1 cellular context compared by ENCODE assay signal in genomic region chr19:40270362-40271089, GRCh38.
TF ChIP-seq lines count a peak whose summit lies in the region.

No MANE protein-coding gene starts in this region.

TF ChIP-seq in H1, 55 proteins besides CTCF, POLR2A, EP300 and RAD21:
- TF ChIP-seq RNF2 (IDR thresholded peaks at IDR 0.05; ENCODE audit: borderline replicate concordance, low read depth, low read length, missing control alignments, poor library complexity, severe bottlenecking), result no peak
- no peak for TF ChIP-seq HDAC2 (IDR thresholded peaks at IDR 0.05; ENCODE audit: borderline replicate concordance in 1 of 2, low read depth in 2 of 2, low read length in 2 of 2)
- TF ChIP-seq YY1 (IDR thresholded peaks at IDR 0.05; ENCODE audit: low read depth, low read length), result no peak
- TF ChIP-seq CHD1 (IDR thresholded peaks at IDR 0.05; ENCODE audit: low read depth, low read length), result no peak
- TF ChIP-seq FOSL1 (IDR thresholded peaks at IDR 0.05; ENCODE audit: insufficient read depth, low read depth, low read length), result no peak
- TF ChIP-seq TAF1 (IDR thresholded peaks at IDR 0.05; ENCODE audit: low read depth, low read length), result no peak
- TF ChIP-seq KDM1A (IDR thresholded peaks at IDR 0.05; ENCODE audit: borderline replicate concordance, low read length), result no peak
- no peak for TF ChIP-seq SIN3A (conservative IDR thresholded peaks at IDR 0.05 in 1 of 2, IDR thresholded peaks at IDR 0.05 in 1 of 2; ENCODE audit: low read depth in 1 of 2, low read length in 2 of 2)
- TF ChIP-seq TBP (IDR thresholded peaks at IDR 0.05; ENCODE audit: low read depth, low read length), result no peak
- TF ChIP-seq BCL11A (IDR thresholded peaks at IDR 0.05; ENCODE audit: low read depth in 2 of 2, low read length in 2 of 2), result no peak
- no peak for TF ChIP-seq TCF12 (IDR thresholded peaks at IDR 0.05; ENCODE audit: low read depth, low read length)
- no peak for TF ChIP-seq E2F6 (IDR thresholded peaks at IDR 0.05)
- TF ChIP-seq SIRT6 (IDR thresholded peaks at IDR 0.05; ENCODE audit: low read length), result no peak
- TF ChIP-seq RXRA (IDR thresholded peaks at IDR 0.05; ENCODE audit: insufficient read depth, low read depth, low read length), result no peak
- no peak for TF ChIP-seq SIX5 (IDR thresholded peaks at IDR 0.05; ENCODE audit: low read depth, low read length)
- no peak for TF ChIP-seq NRF1 (IDR thresholded peaks at IDR 0.05; ENCODE audit: low read depth, low read length)
- TF ChIP-seq SP2 (IDR thresholded peaks at IDR 0.05; ENCODE audit: low read length), result no peak
- no peak for TF ChIP-seq SAP30 (IDR thresholded peaks at IDR 0.05; ENCODE audit: insufficient read depth, insufficient replicate concordance, low read length)
- no peak for TF ChIP-seq POLR2AphosphoS5 (IDR thresholded peaks at IDR 0.05; ENCODE audit: low read depth, low read length)
